ENCODE assay signal across 1 cellular context in genomic region chr9:70418822-70419545, GRCh38.
A peak's percentile ranks its signal among the peaks of the same experiment; 100 is the strongest.
TF ChIP-seq lines count a peak whose summit lies in the region.

No MANE protein-coding gene starts in this region.

TF ChIP-seq in HepG2, 621 proteins besides CTCF, POLR2A, EP300 and RAD21 (continued from another document and continues in another):
- TF ChIP-seq, protein P1, sequence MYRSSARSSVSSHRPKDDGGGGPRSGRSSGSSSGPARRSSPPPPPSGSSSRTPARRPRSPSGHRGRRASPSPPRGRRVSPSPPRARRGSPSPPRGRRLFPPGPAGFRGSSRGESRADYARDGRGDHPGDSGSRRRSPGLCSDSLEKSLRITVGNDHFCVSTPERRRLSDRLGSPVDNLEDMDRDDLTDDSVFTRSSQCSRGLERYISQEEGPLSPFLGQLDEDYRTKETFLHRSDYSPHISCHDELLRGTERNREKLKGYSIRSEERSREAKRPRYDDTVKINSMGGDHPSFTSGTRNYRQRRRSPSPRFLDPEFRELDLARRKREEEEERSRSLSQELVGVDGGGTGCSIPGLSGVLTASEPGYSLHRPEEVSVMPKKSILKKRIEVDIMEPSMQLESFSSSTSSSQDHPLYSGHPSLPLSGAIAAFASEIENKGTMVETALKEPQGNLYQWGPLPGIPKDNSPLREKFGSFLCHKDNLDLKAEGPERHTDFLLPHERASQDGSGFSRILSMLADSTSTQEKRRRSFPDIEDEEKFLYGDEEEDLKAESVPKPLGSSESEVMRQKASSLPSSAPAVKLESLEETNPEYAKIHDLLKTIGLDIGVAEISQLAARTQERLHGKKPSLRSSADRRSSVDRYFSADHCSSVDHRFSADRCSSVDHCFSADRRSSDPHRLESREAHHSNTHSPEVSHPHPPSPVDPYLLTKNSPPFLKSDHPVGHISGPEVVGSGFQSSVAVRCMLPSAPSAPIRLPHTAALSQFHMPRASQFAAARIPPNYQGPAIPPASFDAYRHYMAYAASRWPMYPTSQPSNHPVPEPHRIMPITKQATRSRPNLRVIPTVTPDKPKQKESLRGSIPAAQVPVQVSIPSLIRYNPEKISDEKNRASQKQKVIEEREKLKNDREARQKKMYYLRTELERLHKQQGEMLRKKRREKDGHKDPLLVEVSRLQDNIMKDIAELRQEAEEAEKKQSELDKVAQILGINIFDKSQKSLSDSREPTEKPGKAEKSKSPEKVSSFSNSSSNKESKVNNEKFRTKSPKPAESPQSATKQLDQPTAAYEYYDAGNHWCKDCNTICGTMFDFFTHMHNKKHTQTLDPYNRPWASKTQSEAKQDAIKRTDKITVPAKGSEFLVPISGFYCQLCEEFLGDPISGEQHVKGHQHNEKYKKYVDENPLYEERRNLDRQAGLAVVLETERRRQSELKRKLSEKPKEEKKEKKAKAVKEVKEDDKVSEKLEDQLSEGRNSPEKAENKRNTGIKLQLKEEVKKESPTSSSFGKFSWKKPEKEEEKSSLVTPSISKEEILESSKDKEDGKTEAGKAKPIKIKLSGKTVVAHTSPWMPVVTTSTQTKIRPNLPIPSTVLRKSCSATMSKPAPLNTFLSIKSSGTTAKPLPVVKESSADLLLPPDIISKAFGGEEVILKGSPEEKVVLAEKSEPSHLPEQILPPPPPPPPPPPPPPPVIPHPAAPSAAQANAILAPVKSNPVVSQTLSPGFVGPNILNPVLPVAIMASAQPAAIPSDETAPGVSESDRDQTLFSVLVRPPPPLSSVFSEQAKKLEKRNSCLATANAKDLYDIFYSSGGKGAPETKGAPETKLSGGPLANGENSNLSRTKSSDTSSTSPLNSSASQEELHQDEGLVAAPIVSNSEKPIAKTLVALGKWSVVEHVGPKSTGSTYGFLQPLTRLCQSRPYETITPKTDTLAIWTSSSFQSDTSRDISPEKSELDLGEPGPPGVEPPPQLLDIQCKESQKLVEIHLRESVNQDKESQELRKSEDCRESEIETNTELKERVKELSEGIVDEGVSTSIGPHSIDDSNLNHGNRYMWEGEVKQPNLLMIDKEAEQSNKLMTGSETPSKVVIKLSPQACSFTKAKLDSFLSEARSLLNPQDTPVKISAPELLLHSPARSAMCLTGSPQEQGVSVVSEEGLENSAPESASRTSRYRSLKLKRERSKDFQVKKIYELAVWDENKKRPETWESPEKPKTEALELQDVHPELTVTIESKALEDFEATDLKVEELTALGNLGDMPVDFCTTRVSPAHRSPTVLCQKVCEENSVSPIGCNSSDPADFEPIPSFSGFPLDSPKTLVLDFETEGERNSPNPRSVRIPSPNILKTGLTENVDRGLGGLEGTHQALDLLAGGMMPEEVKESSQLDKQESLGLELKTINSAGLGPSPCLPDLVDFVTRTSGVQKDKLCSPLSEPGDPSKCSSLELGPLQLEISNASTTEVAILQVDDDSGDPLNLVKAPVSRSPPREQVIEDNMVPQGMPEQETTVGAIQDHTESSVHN (CRISPR knock-in tag; IDR thresholded peaks at IDR 0.05) = no peak
- TF ChIP-seq PBX2 (CRISPR knock-in tag; IDR thresholded peaks at IDR 0.05) (peak; percentile 61), ZBTB25 (CRISPR knock-in tag; IDR thresholded peaks at IDR 0.05) (no peak), ZC3H13 (CRISPR knock-in tag; IDR thresholded peaks at IDR 0.05) (no peak), ZNF850 (CRISPR knock-in tag; conservative IDR thresholded peaks at IDR 0.05) (no peak), NBN (conservative IDR thresholded peaks at IDR 0.05) (no peak), ZNF496 (CRISPR knock-in tag; IDR thresholded peaks at IDR 0.05; ENCODE audit: insufficient replicate concordance) (no peak), ZNF614 (CRISPR knock-in tag; IDR thresholded peaks at IDR 0.05; ENCODE audit: borderline replicate concordance) (no peak), KDM3A (CRISPR knock-in tag; IDR thresholded peaks at IDR 0.05; ENCODE audit: low read depth) (no peak; the same call in 1 of the 2 replicates), RNF2 (conservative IDR thresholded peaks at IDR 0.05; ENCODE audit: low read depth) (0 out of 2 replicates have a peak, but pooled peaks have one; percentile 20), ZNF567 (CRISPR knock-in tag; IDR thresholded peaks at IDR 0.05; ENCODE audit: borderline replicate concordance) (no peak), BCLAF1 (IDR thresholded peaks at IDR 0.05) (no peak), ARID4A (CRISPR knock-in tag; IDR thresholded peaks at IDR 0.05; ENCODE audit: borderline replicate concordance) (peak; percentile 61; the same call in 1 of the 2 replicates), RXRB (CRISPR knock-in tag; IDR thresholded peaks at IDR 0.05; ENCODE audit: borderline replicate concordance) (peak; percentile 94), ZNF570 (CRISPR knock-in tag; IDR thresholded peaks at IDR 0.05; ENCODE audit: borderline replicate concordance) (no peak), ZNF10 (CRISPR knock-in tag; IDR thresholded peaks at IDR 0.05; ENCODE audit: borderline replicate concordance, low read depth) (no peak), SOX13 (IDR thresholded peaks at IDR 0.05) (no peak), SOX13 (CRISPR knock-in tag; conservative IDR thresholded peaks at IDR 0.05 in 1 of 2, IDR thresholded peaks at IDR 0.05 in 1 of 2) (no peak; a peak in 1 of 4 replicates), FOXA3 (CRISPR knock-in tag; IDR thresholded peaks at IDR 0.05) (no peak; the same call in 1 of the 2 replicates), ZNF549 (CRISPR knock-in tag; IDR thresholded peaks at IDR 0.05) (no peak)
- TF ChIP-seq, protein P2, sequence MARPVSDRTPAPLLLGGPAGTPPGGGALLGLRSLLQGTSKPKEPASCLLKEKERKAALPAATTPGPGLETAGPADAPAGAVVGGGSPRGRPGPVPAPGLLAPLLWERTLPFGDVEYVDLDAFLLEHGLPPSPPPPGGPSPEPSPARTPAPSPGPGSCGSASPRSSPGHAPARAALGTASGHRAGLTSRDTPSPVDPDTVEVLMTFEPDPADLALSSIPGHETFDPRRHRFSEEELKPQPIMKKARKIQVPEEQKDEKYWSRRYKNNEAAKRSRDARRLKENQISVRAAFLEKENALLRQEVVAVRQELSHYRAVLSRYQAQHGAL (CRISPR knock-in tag; IDR thresholded peaks at IDR 0.05; ENCODE audit: not compliant biosample characterization) = no peak
- TF ChIP-seq, protein P3, sequence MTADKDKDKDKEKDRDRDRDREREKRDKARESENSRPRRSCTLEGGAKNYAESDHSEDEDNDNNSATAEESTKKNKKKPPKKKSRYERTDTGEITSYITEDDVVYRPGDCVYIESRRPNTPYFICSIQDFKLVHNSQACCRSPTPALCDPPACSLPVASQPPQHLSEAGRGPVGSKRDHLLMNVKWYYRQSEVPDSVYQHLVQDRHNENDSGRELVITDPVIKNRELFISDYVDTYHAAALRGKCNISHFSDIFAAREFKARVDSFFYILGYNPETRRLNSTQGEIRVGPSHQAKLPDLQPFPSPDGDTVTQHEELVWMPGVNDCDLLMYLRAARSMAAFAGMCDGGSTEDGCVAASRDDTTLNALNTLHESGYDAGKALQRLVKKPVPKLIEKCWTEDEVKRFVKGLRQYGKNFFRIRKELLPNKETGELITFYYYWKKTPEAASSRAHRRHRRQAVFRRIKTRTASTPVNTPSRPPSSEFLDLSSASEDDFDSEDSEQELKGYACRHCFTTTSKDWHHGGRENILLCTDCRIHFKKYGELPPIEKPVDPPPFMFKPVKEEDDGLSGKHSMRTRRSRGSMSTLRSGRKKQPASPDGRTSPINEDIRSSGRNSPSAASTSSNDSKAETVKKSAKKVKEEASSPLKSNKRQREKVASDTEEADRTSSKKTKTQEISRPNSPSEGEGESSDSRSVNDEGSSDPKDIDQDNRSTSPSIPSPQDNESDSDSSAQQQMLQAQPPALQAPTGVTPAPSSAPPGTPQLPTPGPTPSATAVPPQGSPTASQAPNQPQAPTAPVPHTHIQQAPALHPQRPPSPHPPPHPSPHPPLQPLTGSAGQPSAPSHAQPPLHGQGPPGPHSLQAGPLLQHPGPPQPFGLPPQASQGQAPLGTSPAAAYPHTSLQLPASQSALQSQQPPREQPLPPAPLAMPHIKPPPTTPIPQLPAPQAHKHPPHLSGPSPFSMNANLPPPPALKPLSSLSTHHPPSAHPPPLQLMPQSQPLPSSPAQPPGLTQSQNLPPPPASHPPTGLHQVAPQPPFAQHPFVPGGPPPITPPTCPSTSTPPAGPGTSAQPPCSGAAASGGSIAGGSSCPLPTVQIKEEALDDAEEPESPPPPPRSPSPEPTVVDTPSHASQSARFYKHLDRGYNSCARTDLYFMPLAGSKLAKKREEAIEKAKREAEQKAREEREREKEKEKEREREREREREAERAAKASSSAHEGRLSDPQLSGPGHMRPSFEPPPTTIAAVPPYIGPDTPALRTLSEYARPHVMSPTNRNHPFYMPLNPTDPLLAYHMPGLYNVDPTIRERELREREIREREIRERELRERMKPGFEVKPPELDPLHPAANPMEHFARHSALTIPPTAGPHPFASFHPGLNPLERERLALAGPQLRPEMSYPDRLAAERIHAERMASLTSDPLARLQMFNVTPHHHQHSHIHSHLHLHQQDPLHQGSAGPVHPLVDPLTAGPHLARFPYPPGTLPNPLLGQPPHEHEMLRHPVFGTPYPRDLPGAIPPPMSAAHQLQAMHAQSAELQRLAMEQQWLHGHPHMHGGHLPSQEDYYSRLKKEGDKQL (CRISPR knock-in tag; IDR thresholded peaks at IDR 0.05; ENCODE audit: low read depth) = no peak
- TF ChIP-seq, protein P4, sequence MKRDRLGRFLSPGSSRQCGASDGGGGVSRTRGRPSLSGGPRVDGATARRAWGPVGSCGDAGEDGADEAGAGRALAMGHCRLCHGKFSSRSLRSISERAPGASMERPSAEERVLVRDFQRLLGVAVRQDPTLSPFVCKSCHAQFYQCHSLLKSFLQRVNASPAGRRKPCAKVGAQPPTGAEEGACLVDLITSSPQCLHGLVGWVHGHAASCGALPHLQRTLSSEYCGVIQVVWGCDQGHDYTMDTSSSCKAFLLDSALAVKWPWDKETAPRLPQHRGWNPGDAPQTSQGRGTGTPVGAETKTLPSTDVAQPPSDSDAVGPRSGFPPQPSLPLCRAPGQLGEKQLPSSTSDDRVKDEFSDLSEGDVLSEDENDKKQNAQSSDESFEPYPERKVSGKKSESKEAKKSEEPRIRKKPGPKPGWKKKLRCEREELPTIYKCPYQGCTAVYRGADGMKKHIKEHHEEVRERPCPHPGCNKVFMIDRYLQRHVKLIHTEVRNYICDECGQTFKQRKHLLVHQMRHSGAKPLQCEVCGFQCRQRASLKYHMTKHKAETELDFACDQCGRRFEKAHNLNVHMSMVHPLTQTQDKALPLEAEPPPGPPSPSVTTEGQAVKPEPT (CRISPR knock-in tag; IDR thresholded peaks at IDR 0.05; ENCODE audit: low read depth) = no peak
